Comparison of ENCODE assay signal across 16 cellular contexts in genomic region chr1:78355646-78356045, GRCh38.
A peak's percentile ranks its signal among the peaks of the same experiment; 100 is the strongest.
DNase-seq lines count a peak whose midpoint lies in the region; ATAC-seq and TF ChIP-seq lines count a peak whose summit lies in the region.
"Had no signal": no experiment of that assay in that cellular context is flagged by ENCODE, and none has a peak within 500 bp of the region (broad histone marks: within the 10 kb centered on the region; RNA-seq: fewer than 3 reads in every experiment).

No MANE protein-coding gene starts in this region.

- no peak overlapping the region for H3K4me2 ChIP-seq in SK-N-SH

- H3K4me3 Mint-ChIP-seq in CD4-positive, alpha-beta T cell: no peak overlapping the region
- H3K4me3 Mint-ChIP-seq in nephron progenitor cell: no peak overlapping the region

- H3K4me1 ChIP-seq in SK-N-SH (ENCODE audit: control insufficient read depth in 1 of 2, insufficient read depth in 2 of 2, low read depth in 1 of 2, low read length in 1 of 2) (no peaks in the 10 kb centered on the region; a peak in 2 of 4 replicates), left lung (no peaks in the 10 kb centered on the region)

- intact Hi-C loops in left lung (cut with DNase I): no loop called here
- intact Hi-C loops in CD4-positive, alpha-beta T cell (cut with DNase I, micrococcal nuclease): no loop called here

- H3K4me3 ChIP-seq in SK-N-SH (ENCODE audit: low read depth in 2 of 2, low read length in 1 of 2): no peak overlapping the region
- H3K4me3 ChIP-seq in left lung: no peak overlapping the region

- H3K9me3 ChIP-seq in SK-N-SH: no peaks in the 10 kb centered on the region
- H3K9me3 ChIP-seq in left lung: no peaks in the 10 kb centered on the region
- no peaks in the 10 kb centered on the region for H3K9me3 ChIP-seq in CD4-positive, alpha-beta T cell (ENCODE audit: control insufficient read depth, low read length)

- H3K9me3 Mint-ChIP-seq in CD4-positive, alpha-beta T cell: no peaks in the 10 kb centered on the region
- no peaks in the 10 kb centered on the region for H3K9me3 Mint-ChIP-seq in nephron progenitor cell

- H3K79me2 ChIP-seq in SK-N-SH (ENCODE audit: insufficient read depth): no peaks in the 10 kb centered on the region

- H3K4me1 Mint-ChIP-seq in CD4-positive, alpha-beta T cell (ENCODE audit: low read depth): no peaks in the 10 kb centered on the region
- H3K4me1 Mint-ChIP-seq in nephron progenitor cell: no peaks in the 10 kb centered on the region

- H3K27ac Mint-ChIP-seq in CD4-positive, alpha-beta T cell: no peak overlapping the region
- no peak overlapping the region for H3K27ac Mint-ChIP-seq in nephron progenitor cell

- no peak for TF ChIP-seq EP300 in SK-N-SH (IDR thresholded peaks at IDR 0.05; ENCODE audit: borderline replicate concordance in 1 of 2, low read depth in 1 of 2, low read length in 1 of 2)

- no peaks in the 10 kb centered on the region for H3K36me3 Mint-ChIP-seq in CD4-positive, alpha-beta T cell (ENCODE audit: low read depth)
- H3K36me3 Mint-ChIP-seq in nephron progenitor cell (ENCODE audit: low read depth): no peaks in the 10 kb centered on the region

- no peak overlapping the region for H3K9ac ChIP-seq in SK-N-SH

- H3K27ac ChIP-seq in SK-N-SH (ENCODE audit: low read depth in 2 of 2, low read length in 1 of 2) (no peak overlapping the region; a peak in 1 of 4 replicates), left lung (no peak overlapping the region)
- no peak overlapping the region for H3K27ac ChIP-seq in CD4-positive, alpha-beta T cell (ENCODE audit: low read depth, low read length)
- H3K27ac ChIP-seq: 22Rv1, C4-2B had no signal

- no peaks in the 10 kb centered on the region for H4K20me1 ChIP-seq in SK-N-SH (ENCODE audit: insufficient read depth)

- WGBS in SK-N-SH (ENCODE audit: low lambda C conversion rate): 61% methylated on average over 1 of the region's 1 CpG

- no peaks in the 10 kb centered on the region for H3K9me2 ChIP-seq in SK-N-SH

- ATAC-seq in left lung: peak; percentile 15
- no peak for ATAC-seq in CD4-positive, alpha-beta T cell (ENCODE audit: poor library complexity)

- no peak for TF ChIP-seq CTCF in SK-N-SH (IDR thresholded peaks at IDR 0.05)
- no peak for TF ChIP-seq CTCF in left lung (IDR thresholded peaks at IDR 0.05)
- no peak for TF ChIP-seq CTCF in CD4-positive, alpha-beta T cell (IDR thresholded peaks at IDR 0.05)
- TF ChIP-seq CTCF in nephron progenitor cell (IDR thresholded peaks at IDR 0.05): no peak

- H3K27me3 Mint-ChIP-seq in CD4-positive, alpha-beta T cell: peaks cover 3% of the 10 kb centered on the region
- H3K27me3 Mint-ChIP-seq in nephron progenitor cell (ENCODE audit: low read depth, poor library complexity): peaks cover 3% of the 10 kb centered on the region

- TF ChIP-seq RAD21 in SK-N-SH (IDR thresholded peaks at IDR 0.05; ENCODE audit: low read length): no peak

- no peaks in the 10 kb centered on the region for H3F3A ChIP-seq in SK-N-SH (replicated peaks; ENCODE audit: insufficient read depth)

- DNase-seq in AG08395 (ENCODE audit: low spot score) (peak; percentile 47), SK-N-SH (no peak), fibroblast of gingiva (ENCODE audit: low read depth) (peak; percentile 82), left lung (no peak), DMS114 treated with DMSO at 0.1 percent for 48 hours (lab: John Stamatoyannopoulos, UW; ENCODE audit: unreplicated experiment) (no peak), nephron progenitor cell (no peak)
- DNase-seq in CD4-positive, alpha-beta T cell: no peak
- DNase-seq in activated T-cell treated with anti-CD3 and anti-CD28 coated beads, Interleukin-2, amount 50 U/mL, for 1 hour: no peak
- DNase-seq: DMS79, MM.1S, NCI-H1105 treated with DMSO at 0.1 percent for 48 hours, NCI-H187, NCI-H2171, SHP77 treated with DMSO at 0.1 percent for 48 hours had no signal

- 0 out of 2 replicates have a peak overlapping the region, but pooled peaks have one; percentile 51 for H2AFZ ChIP-seq in SK-N-SH (ENCODE audit: low read depth)

- POLR2A ChIA-PET in SK-N-SH (lab: Yijun Ruan, JAX): no interaction called here
- POLR2A ChIA-PET in CD4-positive, alpha-beta T cell (lab: Charles Lee): no interaction called here

- H3K27me3 ChIP-seq in SK-N-SH (ENCODE audit: insufficient read depth) (no peaks in the 10 kb centered on the region), left lung (no peaks in the 10 kb centered on the region)
- no peaks in the 10 kb centered on the region for H3K27me3 ChIP-seq in CD4-positive, alpha-beta T cell (ENCODE audit: control insufficient read depth, insufficient read depth, low read length)

- H3K36me3 ChIP-seq in SK-N-SH (replicated peaks in 1 of 2; ENCODE audit: control insufficient read depth in 1 of 2, insufficient read depth in 2 of 2, low read length in 1 of 2) (no peaks in the 10 kb centered on the region), left lung (no peaks in the 10 kb centered on the region)

- CTCF ChIA-PET in SK-N-SH (lab: Yijun Ruan, JAX): interaction anchor here (1.5 kb wide), 2 partner anchors 13 to 19 kb away, joined by 3 to 4 read pairs; no protein-coding TSS in a partner anchor
- CTCF ChIA-PET in CD4-positive, alpha-beta T cell (lab: Charles Lee): no interaction called here

TF ChIP-seq in SK-N-SH, 30 proteins besides CTCF, POLR2A, EP300 and RAD21:
- no peak for TF ChIP-seq TCF12 (IDR thresholded peaks at IDR 0.05)
- no peak for TF ChIP-seq IRF3 (IDR thresholded peaks at IDR 0.05; ENCODE audit: low read depth, low read length)
- TF ChIP-seq CHD2 (IDR thresholded peaks at IDR 0.05; ENCODE audit: low read length, partially characterized antibody): no peak
- no peak for TF ChIP-seq NRF1 (IDR thresholded peaks at IDR 0.05; ENCODE audit: low read depth, low read length)
- TF ChIP-seq REST (IDR thresholded peaks at IDR 0.05; ENCODE audit: low read depth, low read length): no peak

Comparison
In these comparisons a context has a peak if more than half of its experiments do, and no peak if none do; other contexts are left out.
1. DNase-seq: peak in AG08395 (single experiment) and fibroblast of gingiva (single experiment); none in SK-N-SH (single experiment), left lung (0 of 2), DMS114 treated with DMSO at 0.1 percent for 48 hours (single experiment), CD4-positive, alpha-beta T cell (0 of 10), activated T-cell treated with anti-CD3 and anti-CD28 coated beads, Interleukin-2, amount 50 U/mL, for 1 hour (single experiment) and nephron progenitor cell (single experiment).